In the genomic region with DNA sequence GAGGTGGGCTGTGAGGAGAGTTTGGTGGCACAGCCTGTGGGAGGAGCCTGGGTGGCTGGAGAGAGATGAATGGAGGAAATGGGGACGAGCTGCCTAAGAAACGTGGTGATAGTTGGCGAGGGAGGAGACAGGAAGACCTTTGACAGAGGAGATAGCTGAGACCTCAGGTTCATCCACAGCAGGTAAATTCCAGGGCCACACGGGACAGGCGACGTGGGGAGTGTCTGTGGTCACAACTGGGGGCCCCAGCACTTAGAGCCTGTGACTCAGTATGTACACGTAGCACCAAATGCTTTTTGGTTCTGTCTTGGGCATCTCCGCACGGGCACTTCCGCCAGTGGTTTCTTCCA, we compare ENCODE assay signal across 16 cellular contexts. TPM values are rescaled to one million over a fixed set of nuclear protein-coding genes. Genes with fewer than 3 reads are reported as not detected.
DNase-seq lines count a peak whose midpoint lies in the region; FAIRE-seq and TF ChIP-seq lines count a peak whose summit lies in the region.
"Had no signal": no experiment of that assay in that cellular context is flagged by ENCODE, and none has a peak within 500 bp of the region (broad histone marks: within the 10 kb centered on the region; RNA-seq: fewer than 3 reads in every experiment).

No MANE protein-coding gene starts in this region.

- H3K36me3 Mint-ChIP-seq in activated T-helper 1 cell treated with anti-CD3 and anti-CD28 coated beads, Interleukin-12 subunit alpha, Interleukin-12 subunit beta, Interleukin-2, Interleukin-4 antibody, amounts not matched to agents 30 ng/mL and 10 ng/mL and 1 ng/mL, durations not matched to agents 14 hours and 24 hours and 36 hours (ENCODE audit: low read depth) = peaks cover 12% of the 10 kb centered on the region
- no peaks in the 10 kb centered on the region for H3K36me3 Mint-ChIP-seq in glutamatergic neuron (ENCODE audit: unreplicated experiment)

- no peaks in the 10 kb centered on the region for H3K27me3 Mint-ChIP-seq in activated T-helper 1 cell treated with anti-CD3 and anti-CD28 coated beads, Interleukin-12 subunit alpha, Interleukin-12 subunit beta, Interleukin-2, Interleukin-4 antibody, amounts not matched to agents 30 ng/mL and 10 ng/mL and 1 ng/mL, durations not matched to agents 14 hours and 24 hours and 36 hours (ENCODE audit: insufficient read depth)
- no peaks in the 10 kb centered on the region for H3K27me3 Mint-ChIP-seq in glutamatergic neuron (ENCODE audit: unreplicated experiment)

- H3K4me3 ChIP-seq in kidney (ENCODE audit: low read length in 2 of 2) = no peak overlapping the region
- no peak overlapping the region for H3K4me3 ChIP-seq in prostate gland

- peak overlapping the region; percentile 60 for H3K4me3 Mint-ChIP-seq in activated T-helper 1 cell treated with anti-CD3 and anti-CD28 coated beads, Interleukin-12 subunit alpha, Interleukin-12 subunit beta, Interleukin-2, Interleukin-4 antibody, amounts not matched to agents 30 ng/mL and 10 ng/mL and 1 ng/mL, durations not matched to agents 14 hours and 24 hours and 36 hours
- H3K4me3 Mint-ChIP-seq in glutamatergic neuron (ENCODE audit: unreplicated experiment) = no peak overlapping the region

- H3K9ac ChIP-seq in kidney (ENCODE audit: low read length in 2 of 2) = no peak overlapping the region

- no peak for FAIRE-seq in kidney (lab: Jason Lieb, UNC)

- H3K4me1 ChIP-seq in kidney (ENCODE audit: control insufficient read depth in 1 of 2, insufficient read depth in 1 of 2, low read depth in 1 of 2, low read length in 2 of 2) = peaks cover 9 to 18% of the 10 kb centered on the region in 2 donors
- no peaks in the 10 kb centered on the region for H3K4me1 ChIP-seq in prostate gland (replicated peaks)

- H3K36me3 ChIP-seq in kidney (ENCODE audit: control insufficient read depth in 1 of 2, insufficient read depth in 2 of 2, low read length in 2 of 2) (no peaks in the 10 kb centered on the region), prostate gland (no peaks in the 10 kb centered on the region)

- intact Hi-C loops in activated T-helper 1 cell treated with anti-CD3 and anti-CD28 coated beads, Interleukin-12 subunit alpha, Interleukin-12 subunit beta, Interleukin-2, Interleukin-4 antibody, amounts not matched to agents 30 ng/mL and 10 ng/mL and 1 ng/mL, durations not matched to agents 14 hours and 24 hours and 36 hours (cut with micrococcal nuclease) = no loop called here
- intact Hi-C loops in kidney (cut with DNase I) (no loop called here), prostate gland (cut with DNase I) (no loop called here)

- peaks cover 57% of the 10 kb centered on the region for H3K4me1 Mint-ChIP-seq in activated T-helper 1 cell treated with anti-CD3 and anti-CD28 coated beads, Interleukin-12 subunit alpha, Interleukin-12 subunit beta, Interleukin-2, Interleukin-4 antibody, amounts not matched to agents 30 ng/mL and 10 ng/mL and 1 ng/mL, durations not matched to agents 14 hours and 24 hours and 36 hours (ENCODE audit: low read depth)
- peaks cover 25% of the 10 kb centered on the region for H3K4me1 Mint-ChIP-seq in glutamatergic neuron (ENCODE audit: low read depth, unreplicated experiment)

- no peaks in the 10 kb centered on the region for H3K27me3 ChIP-seq in prostate gland (replicated peaks; ENCODE audit: insufficient read depth)

- TF ChIP-seq CTCF in kidney (IDR thresholded peaks at IDR 0.05; ENCODE audit: borderline replicate concordance, extremely low read depth, insufficient read depth) = no peak
- no peak for TF ChIP-seq CTCF in glutamatergic neuron (IDR thresholded peaks at IDR 0.05; ENCODE audit: partially characterized antibody, unreplicated experiment)
- TF ChIP-seq CTCF in prostate gland (IDR thresholded peaks at IDR 0.05) = no peak

- no peak overlapping the region for H3K27ac ChIP-seq in kidney (ENCODE audit: low read depth in 2 of 2, low read length in 2 of 2)
- no peak overlapping the region for H3K27ac ChIP-seq in prostate gland

- H3K9me3 ChIP-seq in kidney (ENCODE audit: control insufficient read depth in 1 of 2, low read length in 2 of 2) (no peaks in the 10 kb centered on the region), prostate gland (no peaks in the 10 kb centered on the region)

- H3K27ac Mint-ChIP-seq in activated T-helper 1 cell treated with anti-CD3 and anti-CD28 coated beads, Interleukin-12 subunit alpha, Interleukin-12 subunit beta, Interleukin-2, Interleukin-4 antibody, amounts not matched to agents 30 ng/mL and 10 ng/mL and 1 ng/mL, durations not matched to agents 14 hours and 24 hours and 36 hours = peak overlapping the region; percentile 70
- no peak overlapping the region for H3K27ac Mint-ChIP-seq in glutamatergic neuron (ENCODE audit: unreplicated experiment)

- 80% methylated on average over 10 of the region's 10 CpGs for WGBS in prostate gland

- TF ChIP-seq POLR2A in prostate gland (IDR thresholded peaks at IDR 0.05) = no peak

- no peaks in the 10 kb centered on the region for H3K9me3 Mint-ChIP-seq in activated T-helper 1 cell treated with anti-CD3 and anti-CD28 coated beads, Interleukin-12 subunit alpha, Interleukin-12 subunit beta, Interleukin-2, Interleukin-4 antibody, amounts not matched to agents 30 ng/mL and 10 ng/mL and 1 ng/mL, durations not matched to agents 14 hours and 24 hours and 36 hours
- H3K9me3 Mint-ChIP-seq in glutamatergic neuron (ENCODE audit: unreplicated experiment) = peaks cover 9% of the 10 kb centered on the region

- peak; percentile 20 for DNase-seq in stimulated activated naive CD4-positive, alpha-beta T cell treated with Interleukin-2 at 50 U/mL for 16 hours (lab: John Stamatoyannopoulos, UW)
- DNase-seq in stimulated activated naive CD4-positive, alpha-beta T cell (lab: John Stamatoyannopoulos, UW) = no peak
- peak; percentile 20 for DNase-seq in activated T-helper 1 cell treated with anti-CD3 and anti-CD28 coated beads, Interleukin-12 subunit alpha, Interleukin-12 subunit beta, Interleukin-2, Interleukin-4 antibody, amounts not matched to agents 30 ng/mL and 10 ng/mL and 1 ng/mL, durations not matched to agents 14 hours and 24 hours and 36 hours (ENCODE audit: low spot score)
- DNase-seq in kidney (peak; percentile 43), NCI-H510A (lab: John Stamatoyannopoulos, UW) (no peak), NCI-H146 treated with DMSO at 0.1 percent for 48 hours (lab: John Stamatoyannopoulos, UW; ENCODE audit: unreplicated experiment) (no peak), glutamatergic neuron (no peak), prostate gland (ENCODE audit: low spot score) (no peak)
- DNase-seq: AML-193; DMS79 treated with DMSO at 0.1 percent for 48 hours; hypothalamus; KG1; NK-92 treated with Interleukin-12 subunit alpha and Interleukin-12 subunit beta, amount 100 ng/mL, for 24 hours; occipital lobe had no signal

RNA-seq across cellular contexts. Expression of gene MINK1, which starts 7.7 kb away (rescaled TPM):
- total RNA-seq in activated T-helper 1 cell treated with anti-CD3 and anti-CD28 coated beads, Interleukin-12 subunit alpha, Interleukin-12 subunit beta, Interleukin-2, Interleukin-4 antibody, amounts not matched to agents 30 ng/mL and 10 ng/mL and 1 ng/mL, durations not matched to agents 14 hours and 24 hours and 36 hours = 66.5 and 67.5 TPM in 2 replicates
- total RNA-seq in kidney (118 TPM), glutamatergic neuron (ENCODE audit: unreplicated experiment) (130 TPM), prostate gland (100 to 1,000 TPM in 1 of 2 donors, 10 to 100 TPM in 1; 53.0 to 136 TPM)
- 21.2 TPM for polyA plus RNA-seq in kidney (ENCODE audit: insufficient read depth, low read depth, low replicate concordance)

RNA-seq across cellular contexts. Expression of gene PLD2, which starts 33.9 kb away (rescaled TPM):
- 16.7 and 22.2 TPM in 2 replicates for total RNA-seq in activated T-helper 1 cell treated with anti-CD3 and anti-CD28 coated beads, Interleukin-12 subunit alpha, Interleukin-12 subunit beta, Interleukin-2, Interleukin-4 antibody, amounts not matched to agents 30 ng/mL and 10 ng/mL and 1 ng/mL, durations not matched to agents 14 hours and 24 hours and 36 hours
- total RNA-seq in kidney (45.4 TPM), glutamatergic neuron (ENCODE audit: unreplicated experiment) (61.4 TPM), prostate gland (10 to 100 TPM; 25.7 to 29.5 TPM)
- 9.2 TPM for polyA plus RNA-seq in kidney (ENCODE audit: insufficient read depth, low read depth, low replicate concordance)

RNA-seq across cellular contexts. Expression of gene PSMB6, which starts 44.9 kb away (rescaled TPM):
- 205 and 208 TPM in 2 replicates for total RNA-seq in activated T-helper 1 cell treated with anti-CD3 and anti-CD28 coated beads, Interleukin-12 subunit alpha, Interleukin-12 subunit beta, Interleukin-2, Interleukin-4 antibody, amounts not matched to agents 30 ng/mL and 10 ng/mL and 1 ng/mL, durations not matched to agents 14 hours and 24 hours and 36 hours
- total RNA-seq in kidney (103 TPM), glutamatergic neuron (ENCODE audit: unreplicated experiment) (128 TPM), prostate gland (100 to 1,000 TPM; 152 to 183 TPM)
- polyA plus RNA-seq in kidney (ENCODE audit: insufficient read depth, low read depth, low replicate concordance) = 317 TPM

RNA-seq across cellular contexts. Expression of gene GLTPD2, which starts 52.1 kb away (rescaled TPM):
- not detected in 2 replicates for total RNA-seq in activated T-helper 1 cell treated with anti-CD3 and anti-CD28 coated beads, Interleukin-12 subunit alpha, Interleukin-12 subunit beta, Interleukin-2, Interleukin-4 antibody, amounts not matched to agents 30 ng/mL and 10 ng/mL and 1 ng/mL, durations not matched to agents 14 hours and 24 hours and 36 hours
- total RNA-seq in kidney = 0.35 TPM
- 12.5 TPM for polyA plus RNA-seq in kidney (ENCODE audit: insufficient read depth, low read depth, low replicate concordance)
- total RNA-seq in glutamatergic neuron (ENCODE audit: unreplicated experiment) = not detected
- not detected for total RNA-seq in prostate gland
- total RNA-seq: mononuclear cell; occipital lobe; T-helper 1 cell treated with Interleukin-12 subunit alpha and Interleukin-12 subunit beta and Interleukin-4 antibody, amounts not matched to agents 30 ng/mL and 1 ng/mL, for 36 hours had no signal

Comparison
In these comparisons a context has a peak if more than half of its experiments do, and no peak if none do; other contexts are left out.
1. DNase-seq: peak in stimulated activated naive CD4-positive, alpha-beta T cell treated with Interleukin-2 at 50 U/mL for 16 hours (single experiment), activated T-helper 1 cell treated with anti-CD3 and anti-CD28 coated beads, Interleukin-12 subunit alpha, Interleukin-12 subunit beta, Interleukin-2, Interleukin-4 antibody, amounts not matched to agents 30 ng/mL and 10 ng/mL and 1 ng/mL, durations not matched to agents 14 hours and 24 hours and 36 hours (single experiment) and kidney (single experiment); none in stimulated activated naive CD4-positive, alpha-beta T cell (0 of 6), NCI-H510A (single experiment), NCI-H146 treated with DMSO at 0.1 percent for 48 hours (single experiment), glutamatergic neuron (single experiment) and prostate gland (single experiment).